ENCODE assay signal across 16 cellular contexts in the genomic region with DNA sequence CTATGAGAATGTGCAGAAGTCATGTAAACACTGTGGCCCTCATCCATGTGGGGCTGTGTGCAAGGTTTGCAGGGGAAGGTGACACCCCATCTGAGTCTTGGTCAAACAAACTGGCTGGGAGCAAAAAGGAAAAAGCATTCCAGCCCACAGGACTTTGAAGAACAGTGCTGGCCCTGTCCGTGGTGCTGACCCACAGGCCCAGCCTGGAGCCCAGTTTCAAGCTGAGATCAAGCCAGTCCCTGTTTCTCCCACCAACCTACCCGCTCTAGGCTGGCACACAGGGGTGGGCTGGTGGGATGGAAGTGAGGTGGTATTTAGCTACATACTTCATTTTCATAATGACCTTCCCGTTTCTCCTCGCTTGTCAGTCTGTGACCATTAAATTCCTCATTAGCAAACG. TPM values are rescaled to one million over a fixed set of nuclear protein-coding genes. Genes with fewer than 3 reads are reported as not detected.
DNase-seq lines count a peak whose midpoint lies in the region; ATAC-seq and TF ChIP-seq lines count a peak whose summit lies in the region.
"Had no signal": no experiment of that assay in that cellular context is flagged by ENCODE, and none has a peak within 500 bp of the region (broad histone marks: within the 10 kb centered on the region; RNA-seq: fewer than 3 reads in every experiment).

No MANE protein-coding gene starts in this region.

- H3K4me1 ChIP-seq in foreskin keratinocyte: no peaks in the 10 kb centered on the region

- peaks cover 18% of the 10 kb centered on the region for H3K27me3 Mint-ChIP-seq in progenitor cell of endocrine pancreas

- H3K36me3 Mint-ChIP-seq in progenitor cell of endocrine pancreas (ENCODE audit: insufficient read depth): no peaks in the 10 kb centered on the region
- H3K36me3 Mint-ChIP-seq: CD8-positive, alpha-beta T cell; memory B cell had no signal

- H3K4me1 Mint-ChIP-seq in progenitor cell of endocrine pancreas (ENCODE audit: low read depth): peaks cover 9% of the 10 kb centered on the region

- no peak for TF ChIP-seq CTCF in foreskin keratinocyte (conservative IDR thresholded peaks at IDR 0.05)
- TF ChIP-seq CTCF in progenitor cell of endocrine pancreas (IDR thresholded peaks at IDR 0.05; ENCODE audit: unreplicated experiment): no peak

- H3K27ac Mint-ChIP-seq in progenitor cell of endocrine pancreas: no peak overlapping the region
- H3K27ac Mint-ChIP-seq: activated naive CD4-positive, alpha-beta T cell treated with anti-CD3 and anti-CD28 coated beads for 36 hours; CD8-positive, alpha-beta T cell; effector memory CD8-positive, alpha-beta T cell; memory B cell had no signal

- peak; percentile 34 for DNase-seq in DMS 273 (lab: John Stamatoyannopoulos, UW; ENCODE audit: unreplicated experiment)
- DNase-seq in DMS 273 treated with DMSO at 0.1 percent for 48 hours (lab: John Stamatoyannopoulos, UW): no peak
- no peak for DNase-seq in foreskin keratinocyte
- peak; percentile 54 for DNase-seq in progenitor cell of endocrine pancreas (ENCODE audit: low spot score, unreplicated experiment)
- no peak for DNase-seq in RKO (ENCODE audit: low spot score)
- DNase-seq in DMS114 treated with DMSO at 0.1 percent for 48 hours (lab: John Stamatoyannopoulos, UW; ENCODE audit: unreplicated experiment): no peak
- DNase-seq: activated naive CD4-positive, alpha-beta T cell treated with anti-CD3 and anti-CD28 coated beads for 36 hours; CD8-positive, alpha-beta T cell; effector memory CD8-positive, alpha-beta T cell; heart right ventricle; NCI-H2107 had no signal

- peaks cover 20% of the 10 kb centered on the region for H3K27me3 ChIP-seq in foreskin keratinocyte

- H3K4me3 Mint-ChIP-seq in progenitor cell of endocrine pancreas (ENCODE audit: low read depth): no peak overlapping the region
- H3K4me3 Mint-ChIP-seq: activated naive CD4-positive, alpha-beta T cell treated with anti-CD3 and anti-CD28 coated beads for 36 hours; CD8-positive, alpha-beta T cell; effector memory CD8-positive, alpha-beta T cell; memory B cell had no signal

- ATAC-seq in SK-N-SH treated with all-trans-retinoic acid at 6 μM for 48 hours (peak; percentile 55), foreskin keratinocyte (peak; percentile 29), HG02678 (IDR thresholded peaks at IDR 0.05; ENCODE audit: unreplicated experiment) (no peak)

- H3K9me3 Mint-ChIP-seq in progenitor cell of endocrine pancreas (ENCODE audit: low read depth): no peaks in the 10 kb centered on the region
- H3K9me3 Mint-ChIP-seq: activated naive CD4-positive, alpha-beta T cell treated with anti-CD3 and anti-CD28 coated beads for 36 hours; CD8-positive, alpha-beta T cell; effector memory CD8-positive, alpha-beta T cell had no signal

- no peak overlapping the region for H3K27ac ChIP-seq in foreskin keratinocyte
- H3K27ac ChIP-seq: 22Rv1, heart right ventricle, HL-60 had no signal

TF ChIP-seq in SK-N-SH treated with all-trans-retinoic acid at 6 μM for 48 hours, 23 proteins besides CTCF, POLR2A, EP300 and RAD21:
- no peak for TF ChIP-seq RARB (CRISPR knock-in tag; IDR thresholded peaks at IDR 0.05)
- TF ChIP-seq, protein P1, sequence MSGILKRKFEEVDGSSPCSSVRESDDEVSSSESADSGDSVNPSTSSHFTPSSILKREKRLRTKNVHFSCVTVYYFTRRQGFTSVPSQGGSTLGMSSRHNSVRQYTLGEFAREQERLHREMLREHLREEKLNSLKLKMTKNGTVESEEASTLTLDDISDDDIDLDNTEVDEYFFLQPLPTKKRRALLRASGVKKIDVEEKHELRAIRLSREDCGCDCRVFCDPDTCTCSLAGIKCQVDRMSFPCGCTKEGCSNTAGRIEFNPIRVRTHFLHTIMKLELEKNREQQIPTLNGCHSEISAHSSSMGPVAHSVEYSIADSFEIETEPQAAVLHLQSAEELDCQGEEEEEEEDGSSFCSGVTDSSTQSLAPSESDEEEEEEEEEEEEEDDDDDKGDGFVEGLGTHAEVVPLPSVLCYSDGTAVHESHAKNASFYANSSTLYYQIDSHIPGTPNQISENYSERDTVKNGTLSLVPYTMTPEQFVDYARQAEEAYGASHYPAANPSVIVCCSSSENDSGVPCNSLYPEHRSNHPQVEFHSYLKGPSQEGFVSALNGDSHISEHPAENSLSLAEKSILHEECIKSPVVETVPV (CRISPR knock-in tag; IDR thresholded peaks at IDR 0.05): no peak
- TF ChIP-seq, protein P2, sequence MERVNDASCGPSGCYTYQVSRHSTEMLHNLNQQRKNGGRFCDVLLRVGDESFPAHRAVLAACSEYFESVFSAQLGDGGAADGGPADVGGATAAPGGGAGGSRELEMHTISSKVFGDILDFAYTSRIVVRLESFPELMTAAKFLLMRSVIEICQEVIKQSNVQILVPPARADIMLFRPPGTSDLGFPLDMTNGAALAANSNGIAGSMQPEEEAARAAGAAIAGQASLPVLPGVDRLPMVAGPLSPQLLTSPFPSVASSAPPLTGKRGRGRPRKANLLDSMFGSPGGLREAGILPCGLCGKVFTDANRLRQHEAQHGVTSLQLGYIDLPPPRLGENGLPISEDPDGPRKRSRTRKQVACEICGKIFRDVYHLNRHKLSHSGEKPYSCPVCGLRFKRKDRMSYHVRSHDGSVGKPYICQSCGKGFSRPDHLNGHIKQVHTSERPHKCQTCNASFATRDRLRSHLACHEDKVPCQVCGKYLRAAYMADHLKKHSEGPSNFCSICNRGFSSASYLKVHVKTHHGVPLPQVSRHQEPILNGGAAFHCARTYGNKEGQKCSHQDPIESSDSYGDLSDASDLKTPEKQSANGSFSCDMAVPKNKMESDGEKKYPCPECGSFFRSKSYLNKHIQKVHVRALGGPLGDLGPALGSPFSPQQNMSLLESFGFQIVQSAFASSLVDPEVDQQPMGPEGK (CRISPR knock-in tag; IDR thresholded peaks at IDR 0.05; ENCODE audit: borderline replicate concordance): no peak

RNA-seq across cellular contexts. Expression of a gene that starts 12.7 kb away (rescaled TPM):
- 1,782 and 1,801 TPM in 2 replicates for total RNA-seq in foreskin keratinocyte
- polyA plus RNA-seq in foreskin keratinocyte: 2,904 and 3,003 TPM in 2 replicates
- 798 and 811 TPM in 2 replicates for total RNA-seq in progenitor cell of endocrine pancreas

RNA-seq across cellular contexts. Expression of a gene that starts 22.6 kb away (rescaled TPM):
- total RNA-seq in foreskin keratinocyte (1.8 and 3.1 TPM in 2 replicates), progenitor cell of endocrine pancreas (0.69 and 1.1 TPM in 2 replicates)
- polyA plus RNA-seq in foreskin keratinocyte: 1.4 and 1.8 TPM in 2 replicates

Comparison
In these comparisons a context has a peak if more than half of its experiments do, and no peak if none do; other contexts are left out.
1. DNase-seq: peak in DMS 273 (single experiment) and progenitor cell of endocrine pancreas (single experiment); none in DMS 273 treated with DMSO at 0.1 percent for 48 hours (single experiment), foreskin keratinocyte (0 of 2), RKO (single experiment) and DMS114 treated with DMSO at 0.1 percent for 48 hours (single experiment).